26 cellular contexts compared by ENCODE assay signal in the genomic region with DNA sequence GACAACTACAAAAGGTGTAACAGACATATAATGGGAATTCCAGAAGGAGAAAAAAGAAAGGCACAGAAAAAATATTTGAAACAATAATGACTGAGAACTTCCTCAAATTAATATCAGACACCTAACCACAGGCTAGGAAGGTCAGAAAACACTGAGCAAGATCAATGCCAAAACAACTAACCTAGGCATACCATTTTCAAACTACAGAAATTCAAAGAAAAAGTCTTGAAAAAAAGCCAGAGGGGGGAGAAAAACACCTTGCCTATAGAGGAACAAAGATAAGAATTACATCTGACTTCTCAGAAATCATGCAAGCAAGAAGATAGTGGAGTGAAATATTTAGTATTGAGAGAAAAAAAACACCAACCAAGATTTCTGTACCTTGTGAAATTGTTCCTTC.
DNase-seq lines count a peak whose midpoint lies in the region; ATAC-seq and TF ChIP-seq lines count a peak whose summit lies in the region.
"Had no signal": no experiment of that assay in that cellular context is flagged by ENCODE, and none has a peak within 500 bp of the region (broad histone marks: within the 10 kb centered on the region; RNA-seq: fewer than 3 reads in every experiment).

No MANE protein-coding gene starts in this region.

- no peak overlapping the region for H3K4me3 Mint-ChIP-seq in stimulated activated naive CD8-positive, alpha-beta T cell treated with anti-CD3 and anti-CD28 coated beads, Interleukin-15, Interleukin-2, amounts not matched to agents 100 ng/mL and 50 ng/mL, for 24 hours
- peak overlapping the region; percentile 16 for H3K4me3 Mint-ChIP-seq in T-helper 17 cell
- no peak overlapping the region for H3K4me3 Mint-ChIP-seq in central memory CD8-positive, alpha-beta T cell
- no peak overlapping the region for H3K4me3 Mint-ChIP-seq in activated T-cell treated with anti-CD3 and anti-CD28 coated beads, Interleukin-2, amount 50 U/mL, for 4 hours
- H3K4me3 Mint-ChIP-seq: activated naive CD4-positive, alpha-beta T cell treated with anti-CD3 and anti-CD28 coated beads for 36 hours had no signal

- H3K4me1 Mint-ChIP-seq in stimulated activated naive CD8-positive, alpha-beta T cell treated with anti-CD3 and anti-CD28 coated beads, Interleukin-15, Interleukin-2, amounts not matched to agents 100 ng/mL and 50 ng/mL, for 24 hours (ENCODE audit: low read depth) = peaks cover 55% of the 10 kb centered on the region
- H3K4me1 Mint-ChIP-seq in T-helper 17 cell = peaks cover 23% of the 10 kb centered on the region
- peaks cover 62% of the 10 kb centered on the region for H3K4me1 Mint-ChIP-seq in central memory CD8-positive, alpha-beta T cell
- peaks cover 52% of the 10 kb centered on the region for H3K4me1 Mint-ChIP-seq in activated T-cell treated with anti-CD3 and anti-CD28 coated beads, Interleukin-2, amount 50 U/mL, for 4 hours (ENCODE audit: low read depth)

- H3K36me3 ChIP-seq in Peyer's patch = no peaks in the 10 kb centered on the region
- peaks cover 0 to 40% (median 0%) of the 10 kb centered on the region in 6 donors for H3K36me3 ChIP-seq in spleen
- H3K36me3 ChIP-seq: pancreas, tibial nerve had no signal

- no peak overlapping the region for H3K4me3 ChIP-seq in Peyer's patch
- no peak overlapping the region for H3K4me3 ChIP-seq in spleen
- H3K4me3 ChIP-seq: dorsolateral prefrontal cortex, GM23248, pancreas, SK-N-MC, tibial nerve had no signal

- H3K9me3 Mint-ChIP-seq in stimulated activated naive CD8-positive, alpha-beta T cell treated with anti-CD3 and anti-CD28 coated beads, Interleukin-15, Interleukin-2, amounts not matched to agents 100 ng/mL and 50 ng/mL, for 24 hours = peaks cover 4% of the 10 kb centered on the region
- no peaks in the 10 kb centered on the region for H3K9me3 Mint-ChIP-seq in central memory CD8-positive, alpha-beta T cell
- H3K9me3 Mint-ChIP-seq in activated T-cell treated with anti-CD3 and anti-CD28 coated beads, Interleukin-2, amount 50 U/mL, for 4 hours = peaks cover 12% of the 10 kb centered on the region

- H3K4me1 ChIP-seq in Peyer's patch (peaks cover 0 to 14% (median 0%) of the 10 kb centered on the region in 4 donors), spleen (peaks cover 0 to 55% (median 25%) of the 10 kb centered on the region in 6 donors)
- H3K4me1 ChIP-seq: pancreas had no signal

- no peak for DNase-seq in stimulated activated naive CD8-positive, alpha-beta T cell treated with anti-CD3 and anti-CD28 coated beads, Interleukin-15, Interleukin-2, amounts not matched to agents 100 U/mL and 50 U/mL, for 24 hours
- DNase-seq in T-helper 17 cell = no peak
- DNase-seq in central memory CD8-positive, alpha-beta T cell (ENCODE audit: low spot score in 2 of 2) = no peak
- no peak for DNase-seq in activated T-cell treated with anti-CD3 and anti-CD28 coated beads, Interleukin-2, amount 50 U/mL, for 4 hours
- DNase-seq in HCEC 1CT = no peak
- DNase-seq in Peyer's patch = no peak
- DNase-seq in spleen = no peak
- DNase-seq: activated naive CD4-positive, alpha-beta T cell treated with anti-CD3 and anti-CD28 coated beads for 36 hours; activated T-cell treated with anti-CD3 and anti-CD28 coated beads, Interleukin-2, amount 50 U/mL, for 48 hours; central memory CD4-positive, alpha-beta T cell; dorsolateral prefrontal cortex; GM23248; islet precursor cell; left ventricle myocardium superior; midbrain; NCI-H1092; NCI-H187 treated with DMSO at 0.1 percent for 48 hours; NCI-H526; pancreas; stimulated activated CD4-positive, alpha-beta T cell treated with anti-CD3 and anti-CD28 coated beads, Interleukin-12 subunit alpha, Interleukin-12 subunit beta, amount 100 ng/mL, for 4 hours; stimulated activated CD4-positive, alpha-beta T cell treated with anti-CD3 and anti-CD28 coated beads, Interleukin-4, amount 100 ng/mL, for 4 hours had no signal

- no peaks in the 10 kb centered on the region for H3K27me3 Mint-ChIP-seq in stimulated activated naive CD8-positive, alpha-beta T cell treated with anti-CD3 and anti-CD28 coated beads, Interleukin-15, Interleukin-2, amounts not matched to agents 100 ng/mL and 50 ng/mL, for 24 hours
- H3K27me3 Mint-ChIP-seq in T-helper 17 cell = no peaks in the 10 kb centered on the region
- H3K27me3 Mint-ChIP-seq in central memory CD8-positive, alpha-beta T cell = no peaks in the 10 kb centered on the region
- no peaks in the 10 kb centered on the region for H3K27me3 Mint-ChIP-seq in activated T-cell treated with anti-CD3 and anti-CD28 coated beads, Interleukin-2, amount 50 U/mL, for 4 hours (ENCODE audit: low read depth)

- H3K27ac ChIP-seq in Peyer's patch = no peak overlapping the region
- H3K27ac ChIP-seq in spleen = no peak overlapping the region
- H3K27ac ChIP-seq: dorsolateral prefrontal cortex, GM23248, pancreas, RWPE1, SK-N-MC, tibial nerve had no signal

- TF ChIP-seq POLR2A in Peyer's patch (IDR thresholded peaks at IDR 0.05) (no peak), spleen (IDR thresholded peaks at IDR 0.05) (no peak)

- TF ChIP-seq CTCF in Peyer's patch (IDR thresholded peaks at IDR 0.05) = no peak
- TF ChIP-seq CTCF in spleen (IDR thresholded peaks at IDR 0.05 in 8 of 11, conservative IDR thresholded peaks at IDR 0.05 in 3 of 11) = no peak

- H3K27ac Mint-ChIP-seq in stimulated activated naive CD8-positive, alpha-beta T cell treated with anti-CD3 and anti-CD28 coated beads, Interleukin-15, Interleukin-2, amounts not matched to agents 100 ng/mL and 50 ng/mL, for 24 hours = peak overlapping the region; percentile 7
- H3K27ac Mint-ChIP-seq in T-helper 17 cell = no peak overlapping the region
- peak overlapping the region; percentile 3 for H3K27ac Mint-ChIP-seq in central memory CD8-positive, alpha-beta T cell (ENCODE audit: low read depth)
- H3K27ac Mint-ChIP-seq: activated naive CD4-positive, alpha-beta T cell treated with anti-CD3 and anti-CD28 coated beads for 36 hours had no signal

- ATAC-seq in stimulated activated naive CD8-positive, alpha-beta T cell treated with anti-CD3 and anti-CD28 coated beads, Interleukin-15, Interleukin-2, amounts not matched to agents 100 U/mL and 50 U/mL, for 24 hours = no peak
- no peak for ATAC-seq in T-helper 17 cell
- no peak for ATAC-seq in central memory CD8-positive, alpha-beta T cell (replicated peaks; ENCODE audit: extremely low read depth, poor library complexity, severe bottlenecking)
- ATAC-seq in activated T-cell treated with anti-CD3 and anti-CD28 coated beads, Interleukin-2, amount 50 U/mL, for 4 hours = no peak
- ATAC-seq: activated CD4-positive, CD25-positive, alpha-beta regulatory T cell treated with anti-CD3 and anti-CD28 coated beads, Interleukin-2, amount 50 U/mL, for 24 hours; left ventricle myocardium superior; pancreas had no signal

- H3K27me3 ChIP-seq in Peyer's patch (no peaks in the 10 kb centered on the region), spleen (replicated peaks in 1 of 7) (no peaks in the 10 kb centered on the region)
- H3K27me3 ChIP-seq: dorsolateral prefrontal cortex, pancreas, tibial nerve had no signal

- H3K36me3 Mint-ChIP-seq in stimulated activated naive CD8-positive, alpha-beta T cell treated with anti-CD3 and anti-CD28 coated beads, Interleukin-15, Interleukin-2, amounts not matched to agents 100 ng/mL and 50 ng/mL, for 24 hours (ENCODE audit: low read depth) = peaks cover 56% of the 10 kb centered on the region
- peaks cover 4% of the 10 kb centered on the region for H3K36me3 Mint-ChIP-seq in T-helper 17 cell (ENCODE audit: low read depth)
- H3K36me3 Mint-ChIP-seq in central memory CD8-positive, alpha-beta T cell (ENCODE audit: insufficient read depth) = peaks cover 8% of the 10 kb centered on the region
- peaks cover 13% of the 10 kb centered on the region for H3K36me3 Mint-ChIP-seq in activated T-cell treated with anti-CD3 and anti-CD28 coated beads, Interleukin-2, amount 50 U/mL, for 4 hours (ENCODE audit: insufficient read depth)

- no peaks in the 10 kb centered on the region for H3K9me3 ChIP-seq in T-helper 17 cell (ENCODE audit: control insufficient read depth, low read length, poor library complexity, severe bottlenecking)
- no peaks in the 10 kb centered on the region for H3K9me3 ChIP-seq in Peyer's patch
- peaks cover 0 to 6% (median 0%) of the 10 kb centered on the region in 8 donors for H3K9me3 ChIP-seq in spleen
- H3K9me3 ChIP-seq: pancreas had no signal

- intact Hi-C loops in spleen (cut with DNase I; ENCODE audit: low total_unique reads) = no loop called here
